Comparison of ENCODE assay signal across 24 cellular contexts in the genomic region with DNA sequence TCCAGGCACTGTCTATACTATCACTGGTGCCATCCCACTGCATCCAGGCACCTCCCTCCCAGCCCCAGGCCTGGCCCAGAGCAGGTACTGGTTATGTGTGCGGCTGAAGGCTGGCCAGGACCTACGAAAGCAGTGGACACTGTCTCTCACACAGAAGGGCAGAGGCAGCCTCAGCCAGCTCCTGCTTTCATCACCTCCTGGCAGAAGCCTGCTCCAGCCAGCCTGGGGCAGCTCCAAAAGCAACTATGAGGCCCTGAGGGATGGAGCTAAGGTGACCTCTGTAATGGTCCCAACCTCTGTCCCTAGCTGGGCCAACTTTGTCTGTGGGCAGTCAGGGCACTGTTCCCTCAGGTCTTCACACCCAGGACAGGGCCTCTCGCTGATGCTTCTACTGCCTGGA. TPM values are rescaled to one million over a fixed set of nuclear protein-coding genes. Genes with fewer than 3 reads are reported as not detected.
DNase-seq lines count a peak whose midpoint lies in the region; ATAC-seq and TF ChIP-seq lines count a peak whose summit lies in the region.
"Had no signal": no experiment of that assay in that cellular context is flagged by ENCODE, and none has a peak within 500 bp of the region (broad histone marks: within the 10 kb centered on the region; RNA-seq: fewer than 3 reads in every experiment).

No MANE protein-coding gene starts in this region.

- no peaks in the 10 kb centered on the region for H3K9me3 Mint-ChIP-seq in activated naive CD4-positive, alpha-beta T cell treated with anti-CD3 and anti-CD28 coated beads, Interleukin-2, amount 10 ng/mL, durations not matched to agents 7 days and 5 days
- no peaks in the 10 kb centered on the region for H3K9me3 Mint-ChIP-seq in activated naive CD4-positive, alpha-beta T cell treated with anti-CD3 and anti-CD28 coated beads, Interleukin-2, amount 50 U/mL, for 72 hours
- H3K9me3 Mint-ChIP-seq in nephron progenitor cell: no peaks in the 10 kb centered on the region
- no peaks in the 10 kb centered on the region for H3K9me3 Mint-ChIP-seq in type B pancreatic cell

- peaks cover 16% of the 10 kb centered on the region for H3K36me3 Mint-ChIP-seq in activated naive CD4-positive, alpha-beta T cell treated with anti-CD3 and anti-CD28 coated beads, Interleukin-2, amount 10 ng/mL, durations not matched to agents 7 days and 5 days
- H3K36me3 Mint-ChIP-seq in activated naive CD4-positive, alpha-beta T cell treated with anti-CD3 and anti-CD28 coated beads, Interleukin-2, amount 50 U/mL, for 72 hours: no peaks in the 10 kb centered on the region
- H3K36me3 Mint-ChIP-seq in nephron progenitor cell (ENCODE audit: low read depth) (peaks cover 21% of the 10 kb centered on the region), type B pancreatic cell (peaks cover 5% of the 10 kb centered on the region)

- H3K27me3 ChIP-seq in right atrium auricular region: no peaks in the 10 kb centered on the region
- H3K27me3 ChIP-seq in dorsolateral prefrontal cortex: no peaks in the 10 kb centered on the region
- H3K27me3 ChIP-seq: BE2C, spleen had no signal

- DNase-seq in activated naive CD4-positive, alpha-beta T cell treated with anti-CD3 and anti-CD28 coated beads, Interleukin-2, amount 10 ng/mL, durations not matched to agents 7 days and 5 days: no peak
- no peak for DNase-seq in activated naive CD4-positive, alpha-beta T cell treated with anti-CD3 and anti-CD28 coated beads, Interleukin-2, amount 50 U/mL, for 72 hours (ENCODE audit: low spot score in 2 of 2)
- DNase-seq in right atrium auricular region (ENCODE audit: low spot score) (no peak), nephron progenitor cell (no peak), type B pancreatic cell (ENCODE audit: extremely low spot score, unreplicated experiment) (no peak), dorsolateral prefrontal cortex (no peak), hepatic stellate cell (ENCODE audit: low spot score) (no peak)
- DNase-seq: activated CD4-positive, alpha-beta T cell treated with anti-CD3 and anti-CD28 coated beads for 4 hours; activated gamma-delta T cell treated with Interleukin-2 at 50 U/mL for 16 hours; NCI-H1417 treated with DMSO at 0.1 percent for 48 hours; NCI-H2227 treated with DMSO at 0.1 percent for 48 hours; posterior cingulate gyrus; spleen; stimulated activated CD8-positive, alpha-beta memory T cell treated with anti-CD3 and anti-CD28 coated beads, Interleukin-4, amount 100 ng/mL, for 48 hours had no signal

- CTCF ChIA-PET in activated naive CD4-positive, alpha-beta T cell treated with anti-CD3 and anti-CD28 coated beads, Interleukin-2, amount 10 ng/mL, durations not matched to agents 7 days and 5 days (lab: Charles Lee): interaction anchor here (0.9 to 1.7 kb wide), 4 partner anchors 15 to 489 kb away, joined by 3 to 9 read pairs (median 5); no protein-coding TSS in a partner anchor

- intact Hi-C loops in dorsolateral prefrontal cortex (cut with DNase I): no loop called here

- TF ChIP-seq CTCF in right atrium auricular region (IDR thresholded peaks at IDR 0.05) (no peak), nephron progenitor cell (IDR thresholded peaks at IDR 0.05) (no peak), type B pancreatic cell (conservative IDR thresholded peaks at IDR 0.05) (no peak), dorsolateral prefrontal cortex (IDR thresholded peaks at IDR 0.05 in 54 of 56, conservative IDR thresholded peaks at IDR 0.05 in 2 of 56; ENCODE audit: low read depth in 1 of 56, partially characterized antibody in 56 of 56) (no peak)

- peaks cover 0 to 76% of the 10 kb centered on the region in 2 donors for H3K4me1 ChIP-seq in right atrium auricular region
- H3K4me1 ChIP-seq: BE2C had no signal

- H3K4me3 Mint-ChIP-seq in activated naive CD4-positive, alpha-beta T cell treated with anti-CD3 and anti-CD28 coated beads, Interleukin-2, amount 10 ng/mL, durations not matched to agents 7 days and 5 days: no peak overlapping the region
- no peak overlapping the region for H3K4me3 Mint-ChIP-seq in nephron progenitor cell
- H3K4me3 Mint-ChIP-seq in type B pancreatic cell: no peak overlapping the region

- peak overlapping the region; percentile 28 for H3K27ac Mint-ChIP-seq in activated naive CD4-positive, alpha-beta T cell treated with anti-CD3 and anti-CD28 coated beads, Interleukin-2, amount 10 ng/mL, durations not matched to agents 7 days and 5 days
- no peak overlapping the region for H3K27ac Mint-ChIP-seq in activated naive CD4-positive, alpha-beta T cell treated with anti-CD3 and anti-CD28 coated beads, Interleukin-2, amount 50 U/mL, for 72 hours
- peak overlapping the region; percentile 60 for H3K27ac Mint-ChIP-seq in nephron progenitor cell
- H3K27ac Mint-ChIP-seq in type B pancreatic cell: peak overlapping the region; percentile 10

- H3K36me3 ChIP-seq in right atrium auricular region: peaks cover 21% of the 10 kb centered on the region

- H3K4me1 Mint-ChIP-seq in activated naive CD4-positive, alpha-beta T cell treated with anti-CD3 and anti-CD28 coated beads, Interleukin-2, amount 10 ng/mL, durations not matched to agents 7 days and 5 days: no peaks in the 10 kb centered on the region
- peaks cover 66% of the 10 kb centered on the region for H3K4me1 Mint-ChIP-seq in nephron progenitor cell
- H3K4me1 Mint-ChIP-seq in type B pancreatic cell (ENCODE audit: unreplicated experiment): peaks cover 11% of the 10 kb centered on the region

- no peaks in the 10 kb centered on the region for H3K9me3 ChIP-seq in right atrium auricular region
- H3K9me3 ChIP-seq: BE2C, spleen had no signal

- ATAC-seq in activated naive CD4-positive, alpha-beta T cell treated with anti-CD3 and anti-CD28 coated beads, Interleukin-2, amount 50 U/mL, for 72 hours: no peak
- ATAC-seq in SK-N-SH treated with all-trans-retinoic acid at 6 μM for 48 hours: no peak
- ATAC-seq: HCT116 had no signal

- H3K27me3 Mint-ChIP-seq in activated naive CD4-positive, alpha-beta T cell treated with anti-CD3 and anti-CD28 coated beads, Interleukin-2, amount 10 ng/mL, durations not matched to agents 7 days and 5 days: no peaks in the 10 kb centered on the region
- H3K27me3 Mint-ChIP-seq in nephron progenitor cell (ENCODE audit: low read depth, poor library complexity) (peaks cover 5% of the 10 kb centered on the region), type B pancreatic cell (no peaks in the 10 kb centered on the region)

- H3K27ac ChIP-seq in right atrium auricular region (peak overlapping the region; percentile 63 to 64), dorsolateral prefrontal cortex (peak overlapping the region in 3 of 59 donors; percentile 18 to 31 (median 29))

- H3K4me3 ChIP-seq in right atrium auricular region: no peak overlapping the region
- no peak overlapping the region for H3K4me3 ChIP-seq in dorsolateral prefrontal cortex
- H3K4me3 ChIP-seq: spleen had no signal

TF ChIP-seq in SK-N-SH treated with all-trans-retinoic acid at 6 μM for 48 hours, 23 proteins besides CTCF, POLR2A, EP300 and RAD21:
- TF ChIP-seq SNAI2 (CRISPR knock-in tag; IDR thresholded peaks at IDR 0.05): no peak
- TF ChIP-seq, protein P1, sequence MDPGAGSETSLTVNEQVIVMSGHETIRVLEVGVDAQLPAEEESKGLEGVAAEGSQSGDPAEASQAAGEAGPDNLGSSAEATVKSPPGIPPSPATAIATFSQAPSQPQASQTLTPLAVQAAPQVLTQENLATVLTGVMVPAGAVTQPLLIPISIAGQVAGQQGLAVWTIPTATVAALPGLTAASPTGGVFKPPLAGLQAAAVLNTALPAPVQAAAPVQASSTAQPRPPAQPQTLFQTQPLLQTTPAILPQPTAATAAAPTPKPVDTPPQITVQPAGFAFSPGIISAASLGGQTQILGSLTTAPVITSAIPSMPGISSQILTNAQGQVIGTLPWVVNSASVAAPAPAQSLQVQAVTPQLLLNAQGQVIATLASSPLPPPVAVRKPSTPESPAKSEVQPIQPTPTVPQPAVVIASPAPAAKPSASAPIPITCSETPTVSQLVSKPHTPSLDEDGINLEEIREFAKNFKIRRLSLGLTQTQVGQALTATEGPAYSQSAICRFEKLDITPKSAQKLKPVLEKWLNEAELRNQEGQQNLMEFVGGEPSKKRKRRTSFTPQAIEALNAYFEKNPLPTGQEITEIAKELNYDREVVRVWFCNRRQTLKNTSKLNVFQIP (CRISPR knock-in tag; IDR thresholded peaks at IDR 0.05; ENCODE audit: borderline replicate concordance, low read depth): no peak
- TF ChIP-seq OSR1 (CRISPR knock-in tag; IDR thresholded peaks at IDR 0.05): no peak
- no peak for TF ChIP-seq ARNTL (CRISPR knock-in tag; IDR thresholded peaks at IDR 0.05; ENCODE audit: borderline replicate concordance, low read depth)
- TF ChIP-seq ZNF565 (CRISPR knock-in tag; conservative IDR thresholded peaks at IDR 0.05; ENCODE audit: low read depth): no peak
- TF ChIP-seq ZFP30 (CRISPR knock-in tag; IDR thresholded peaks at IDR 0.05): no peak
TF ChIP-seq in SK-N-SH treated with all-trans-retinoic acid at 6 μM for 48 hours: peak in this region for 0.

RNA-seq across cellular contexts. Expression of gene HSD11B2, which starts 18.8 kb away (rescaled TPM):
- total RNA-seq in activated naive CD4-positive, alpha-beta T cell treated with anti-CD3 and anti-CD28 coated beads, Interleukin-2, amount 50 U/mL, for 72 hours: 1 to 10 TPM; 1.3 to 2.7 TPM
- total RNA-seq in right atrium auricular region (not detected), type B pancreatic cell (ENCODE audit: low replicate concordance) (5.4 and 8.5 TPM in 2 replicates), dorsolateral prefrontal cortex (10 to 100 TPM in 24 of 120 experiments, 1 to 10 TPM in 89, under 1 TPM in 7; 0.58 to 24.5 (median 6.2) TPM)
- total RNA-seq: A172, endothelial cell of umbilical vein, RPMI7951, temporal lobe had no signal

RNA-seq across cellular contexts. Expression of gene ATP6V0D1, which starts 31.2 kb away (rescaled TPM):
- total RNA-seq in activated naive CD4-positive, alpha-beta T cell treated with anti-CD3 and anti-CD28 coated beads, Interleukin-2, amount 50 U/mL, for 72 hours: 10 to 100 TPM; 20.4 to 22.5 TPM
- total RNA-seq in right atrium auricular region (10 to 100 TPM; 79.7 to 95.7 TPM), type B pancreatic cell (ENCODE audit: low replicate concordance) (73.5 and 94.4 TPM in 2 replicates), dorsolateral prefrontal cortex (100 to 1,000 TPM in 118 of 120 experiments, 10 to 100 TPM in 2; 97.6 to 219 (median 177) TPM)

RNA-seq across cellular contexts. Expression of gene ZDHHC1, which starts 33.5 kb away (rescaled TPM):
- total RNA-seq in activated naive CD4-positive, alpha-beta T cell treated with anti-CD3 and anti-CD28 coated beads, Interleukin-2, amount 50 U/mL, for 72 hours: 1 to 10 TPM in 1 of 2 donors, under 1 TPM in 1; 0.23 to 2.4 TPM
- total RNA-seq in right atrium auricular region: 10 to 100 TPM in 1 of 2 donors, 1 to 10 TPM in 1; 8.9 to 11.8 TPM
- total RNA-seq in type B pancreatic cell (ENCODE audit: low replicate concordance): 10.1 and 11.3 TPM in 2 replicates
- total RNA-seq in dorsolateral prefrontal cortex: 10 to 100 TPM in 81 of 120 experiments, 1 to 10 TPM in 39; 5.3 to 22.6 (median 11.7) TPM

RNA-seq across cellular contexts. Expression of gene AGRP, which starts 33.6 kb away (rescaled TPM):
- total RNA-seq in activated naive CD4-positive, alpha-beta T cell treated with anti-CD3 and anti-CD28 coated beads, Interleukin-2, amount 50 U/mL, for 72 hours: under 1 TPM in 1 of 2 donors, not detected in 1; 0.64 TPM
- total RNA-seq in right atrium auricular region: not detected
- total RNA-seq in type B pancreatic cell (ENCODE audit: low replicate concordance): not detected in 2 replicates
- 1 to 10 TPM in 2 of 120 experiments, under 1 TPM in 10, not detected in 108; 0.52 to 1.1 (median 0.72) TPM for total RNA-seq in dorsolateral prefrontal cortex
- total RNA-seq: A172, endothelial cell of umbilical vein, HT-29, LHCN-M2, mucosa of gallbladder, RPMI7951, temporal lobe had no signal

RNA-seq across cellular contexts. Expression of gene TPPP3, which starts 56.4 kb away (rescaled TPM):
- not detected for total RNA-seq in activated naive CD4-positive, alpha-beta T cell treated with anti-CD3 and anti-CD28 coated beads, Interleukin-2, amount 50 U/mL, for 72 hours
- total RNA-seq in right atrium auricular region: 10 to 100 TPM; 24.1 to 56.4 TPM
- 39.3 and 44.5 TPM in 2 replicates for total RNA-seq in type B pancreatic cell (ENCODE audit: low replicate concordance)
- total RNA-seq in dorsolateral prefrontal cortex: 100 to 1,000 TPM in 32 of 120 experiments, 10 to 100 TPM in 88; 25.3 to 256 (median 73.1) TPM

Comparison
In these comparisons a context has a peak if more than half of its experiments do, and no peak if none do; other contexts are left out.
1. H3K27ac Mint-ChIP-seq: peak in activated naive CD4-positive, alpha-beta T cell treated with anti-CD3 and anti-CD28 coated beads, Interleukin-2, amount 10 ng/mL, durations not matched to agents 7 days and 5 days (single experiment), nephron progenitor cell (single experiment) and type B pancreatic cell (single experiment); none in activated naive CD4-positive, alpha-beta T cell treated with anti-CD3 and anti-CD28 coated beads, Interleukin-2, amount 50 U/mL, for 72 hours (0 of 2).